21 cellular contexts compared by ENCODE assay signal in the genomic region with DNA sequence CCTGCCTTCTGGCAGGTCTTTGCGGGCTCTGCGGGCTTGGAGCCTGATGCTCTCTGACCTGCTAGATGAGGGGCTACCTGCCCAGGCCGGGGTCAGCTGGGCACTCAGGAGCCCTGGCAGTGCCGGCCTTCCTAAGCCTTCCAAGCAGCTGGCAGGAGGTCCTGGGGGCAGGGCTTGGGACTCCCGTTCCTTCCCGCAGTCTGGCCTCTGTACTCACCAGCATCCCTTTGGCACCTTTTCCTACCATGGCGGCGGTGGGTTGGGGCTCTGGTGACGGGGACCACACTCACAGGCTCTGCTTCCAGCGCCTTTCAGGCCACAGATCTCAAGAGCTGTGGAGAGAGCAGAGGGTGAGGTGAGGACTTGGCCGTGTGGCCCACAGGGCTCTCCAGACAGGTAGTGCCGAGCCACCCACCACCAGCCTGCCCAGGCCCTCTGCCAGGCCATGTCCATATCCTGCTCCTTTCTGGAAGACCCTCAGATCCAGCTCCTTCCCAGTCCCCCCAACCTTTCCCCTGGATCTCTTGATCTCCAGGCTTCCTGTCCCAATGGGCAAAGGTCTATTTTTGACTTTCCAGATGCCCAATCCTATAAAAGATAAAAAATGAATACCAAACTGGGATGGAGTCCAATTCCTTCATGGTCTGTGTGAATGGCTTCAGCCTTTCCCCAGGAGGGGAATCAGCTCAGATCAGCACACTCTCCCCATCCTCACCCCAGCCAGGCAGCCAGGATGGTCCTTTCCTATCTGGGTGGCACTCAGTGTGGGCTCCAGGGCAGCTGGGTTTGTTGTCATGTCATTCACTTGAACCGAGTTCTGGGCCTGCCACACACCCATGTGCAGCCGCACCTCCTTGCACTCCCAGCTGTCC. TPM values are rescaled to one million over a fixed set of nuclear protein-coding genes. Genes with fewer than 3 reads are reported as not detected.
DNase-seq lines count a peak whose midpoint lies in the region; ATAC-seq, FAIRE-seq and TF ChIP-seq lines count a peak whose summit lies in the region.
"Had no signal": no experiment of that assay in that cellular context is flagged by ENCODE, and none has a peak within 500 bp of the region (broad histone marks: within the 10 kb centered on the region; RNA-seq: fewer than 3 reads in every experiment).

No MANE protein-coding gene starts in this region.

- H3K9ac ChIP-seq in Karpas-422 (ENCODE audit: low read length) (peak overlapping the region; percentile 65), mesenchymal stem cell (ENCODE audit: low read length) (no peak overlapping the region)

- H3K4me1 ChIP-seq in A549 (peaks cover 45% of the 10 kb centered on the region), Karpas-422 (ENCODE audit: low read length) (peaks cover 54% of the 10 kb centered on the region), esophagus (ENCODE audit: control insufficient read depth in 2 of 2, insufficient read depth in 2 of 2, low read length in 1 of 2) (peaks cover 9 to 39% of the 10 kb centered on the region in 2 donors), mesenchymal stem cell (ENCODE audit: control insufficient read depth, insufficient read depth, low read depth, low read length) (peaks cover 11% of the 10 kb centered on the region)

- H2AFZ ChIP-seq in Karpas-422 (ENCODE audit: low read length): no peak overlapping the region
- H2AFZ ChIP-seq in mesenchymal stem cell (ENCODE audit: low read depth, low read length): no peak overlapping the region
- H2AFZ ChIP-seq: GM23338 had no signal

- H3K23ac ChIP-seq in mesenchymal stem cell (ENCODE audit: low read length in 2 of 2): no peak overlapping the region

- no peak overlapping the region for H2BK15ac ChIP-seq in mesenchymal stem cell (ENCODE audit: low read depth, poor library complexity, severe bottlenecking)

- H3K27ac ChIP-seq in A549 (peak overlapping the region; percentile 54 to 79), Karpas-422 (ENCODE audit: low read length) (peak overlapping the region; percentile 86), esophagus (ENCODE audit: low read depth in 2 of 2, low read length in 1 of 2) (peak overlapping the region; percentile 65 to 80), mesenchymal stem cell (ENCODE audit: low read length, poor library complexity, severe bottlenecking) (no peak overlapping the region)
- H3K27ac ChIP-seq: heart right ventricle, neutrophil, SJSA1, suprapubic skin, VCaP had no signal

- H3K9me2 ChIP-seq in Karpas-422 (replicated peaks; ENCODE audit: insufficient read depth, low read length): no peaks in the 10 kb centered on the region

- H3K27me3 ChIP-seq in Karpas-422 (ENCODE audit: low read length): no peaks in the 10 kb centered on the region
- no peaks in the 10 kb centered on the region for H3K27me3 ChIP-seq in esophagus (ENCODE audit: control insufficient read depth in 1 of 2, insufficient read depth in 2 of 2, low read length in 2 of 2)
- H3K27me3 ChIP-seq in mesenchymal stem cell (ENCODE audit: control insufficient read depth in 1 of 2, insufficient read depth in 1 of 2, low read length in 2 of 2): no peaks in the 10 kb centered on the region
- H3K27me3 ChIP-seq: heart right ventricle, SJSA1, suprapubic skin had no signal

- TF ChIP-seq POLR2A in A549 (IDR thresholded peaks at IDR 0.05; ENCODE audit: low read length): no peak

- CTCF ChIA-PET in A549 (lab: Yijun Ruan, JAX): interaction anchor here (1.1 to 25.3 kb wide), 3 partner anchors 12 to 22 kb away, joined by 7 to 412 read pairs (median 30); no protein-coding TSS in a partner anchor

- H2BK120ac ChIP-seq in mesenchymal stem cell (ENCODE audit: low read depth, low read length): no peak overlapping the region

- no peak overlapping the region for H3K14ac ChIP-seq in mesenchymal stem cell (ENCODE audit: low read length in 2 of 2)

- peak in 1 of 2 experiments; percentile 21; a peak in 3 of 6 replicates for ATAC-seq in A549
- ATAC-seq in GM19351 (IDR thresholded peaks at IDR 0.05; ENCODE audit: unreplicated experiment): no peak
- ATAC-seq: activated CD8-positive, alpha-beta memory T cell treated with anti-CD3 and anti-CD28 coated beads, Interleukin-2, amount 10 ng/mL, durations not matched to agents 7 days and 5 days; GM23338; heart right ventricle; left lobe of liver had no signal

- no peak for TF ChIP-seq CTCF in A549 (IDR thresholded peaks at IDR 0.05)

- no peaks in the 10 kb centered on the region for H3K79me1 ChIP-seq in mesenchymal stem cell (replicated peaks; ENCODE audit: low read length, poor library complexity, severe bottlenecking)

- no peak for TF ChIP-seq RAD21 in A549 (conservative IDR thresholded peaks at IDR 0.05 in 1 of 2, IDR thresholded peaks at IDR 0.05 in 1 of 2)

- TF ChIP-seq EP300 in A549 (IDR thresholded peaks at IDR 0.05): no peak

- DNase-seq in A549 (ENCODE audit: low read depth in 1 of 2, low spot score in 1 of 2) (no peak), Karpas-422 (no peak), NCI-H446 treated with DMSO at 0.1 percent for 48 hours (lab: John Stamatoyannopoulos, UW) (no peak), mesenchymal stem cell (no peak)
- DNase-seq: ACHN; activated CD4-positive, alpha-beta T cell treated with anti-CD3 and anti-CD28 coated beads, Interleukin-2, amount 10 ng/mL, durations not matched to agents 7 days and 5 days; activated CD8-positive, alpha-beta memory T cell treated with anti-CD3 and anti-CD28 coated beads, Interleukin-2, amount 10 ng/mL, durations not matched to agents 7 days and 5 days; C1 segment of cervical spinal cord; caudate nucleus; dermis blood vessel endothelial cell; heart right ventricle; NCI-H2081 treated with DMSO at 0.1 percent for 48 hours; stimulated activated CD4-positive, alpha-beta T cell treated with anti-CD3 and anti-CD28 coated beads, Interleukin-1b, Interleukin-23, amount 100 ng/mL, for 48 hours had no signal

- FAIRE-seq in A549 (lab: Jason Lieb, UNC): no peak

- H2BK12ac ChIP-seq in mesenchymal stem cell (ENCODE audit: low read length in 2 of 2): no peak overlapping the region

- H3K4ac ChIP-seq in mesenchymal stem cell (ENCODE audit: low read depth in 1 of 2, low read length in 2 of 2): no peak overlapping the region

- H3K36me3 ChIP-seq in Karpas-422 (ENCODE audit: insufficient read depth, low read length): no peaks in the 10 kb centered on the region
- peaks cover 0 to 11% of the 10 kb centered on the region in 2 donors for H3K36me3 ChIP-seq in esophagus (ENCODE audit: control insufficient read depth in 2 of 2, insufficient read depth in 2 of 2, low read length in 1 of 2)
- H3K36me3 ChIP-seq in mesenchymal stem cell (ENCODE audit: control insufficient read depth in 1 of 2, insufficient read depth in 2 of 2, low read depth in 1 of 2, low read length in 2 of 2): peaks cover 0 to 48% of the 10 kb centered on the region in 2 experiments
- H3K36me3 ChIP-seq: heart right ventricle, neutrophil, SJSA1, suprapubic skin had no signal

- H3K18ac ChIP-seq in mesenchymal stem cell (ENCODE audit: low read depth in 1 of 2, low read length in 2 of 2): no peak overlapping the region

- H3K9me3 ChIP-seq in A549 (no peaks in the 10 kb centered on the region), Karpas-422 (ENCODE audit: low read length) (no peaks in the 10 kb centered on the region), esophagus (ENCODE audit: control insufficient read depth in 2 of 2, insufficient read depth in 1 of 2, low read depth in 1 of 2, low read length in 1 of 2) (no peaks in the 10 kb centered on the region), mesenchymal stem cell (ENCODE audit: control insufficient read depth, low read length) (no peaks in the 10 kb centered on the region)
- H3K9me3 ChIP-seq: heart right ventricle, neutrophil, SJSA1, suprapubic skin had no signal

- H2AK5ac ChIP-seq in mesenchymal stem cell (ENCODE audit: low read length, severe bottlenecking): no peak overlapping the region

- no peak overlapping the region for H4K8ac ChIP-seq in mesenchymal stem cell (ENCODE audit: low read length)

- H2BK5ac ChIP-seq in mesenchymal stem cell (ENCODE audit: low read depth, low read length, poor library complexity, severe bottlenecking): no peak overlapping the region

- peak overlapping the region; percentile 81 for H3K4me2 ChIP-seq in A549
- peak overlapping the region; percentile 74 for H3K4me2 ChIP-seq in Karpas-422 (ENCODE audit: low read depth, low read length, poor library complexity, severe bottlenecking)
- H3K4me2 ChIP-seq in mesenchymal stem cell (ENCODE audit: low read length, poor library complexity, severe bottlenecking): no peak overlapping the region
- H3K4me2 ChIP-seq: GM23338 had no signal

- no peak overlapping the region for H4K91ac ChIP-seq in mesenchymal stem cell (ENCODE audit: low read length)

- no peaks in the 10 kb centered on the region for H4K20me1 ChIP-seq in Karpas-422 (ENCODE audit: insufficient read depth, low read depth, low read length)

- POLR2A ChIA-PET in A549 (lab: Yijun Ruan, JAX): no interaction called here

- H3K79me2 ChIP-seq in Karpas-422 (ENCODE audit: low read length): no peaks in the 10 kb centered on the region

- 72% methylated on average over 12 of the region's 14 CpGs for WGBS in A549 (ENCODE audit: missing lambda C conversion rate)
- WGBS in esophagus, 2 donors: 83 to 88% methylated on average over 14 of the region's 14 CpGs
- WGBS in mesenchymal stem cell: 93% methylated on average over 14 of the region's 14 CpGs

- H3K4me3 ChIP-seq in A549 (no peak overlapping the region), Karpas-422 (ENCODE audit: low read length) (peak overlapping the region; percentile 51), esophagus (ENCODE audit: low read depth in 1 of 2, low read length in 2 of 2) (no peak overlapping the region), mesenchymal stem cell (ENCODE audit: insufficient read depth in 1 of 2, low read depth in 1 of 2, low read length in 2 of 2) (no peak overlapping the region)
- H3K4me3 ChIP-seq: GM23338, heart right ventricle, SJSA1, suprapubic skin had no signal

RNA-seq across cellular contexts. Expression of a gene that starts 7.0 kb away (rescaled TPM):
- polyA plus RNA-seq in A549 (2011; rRNA removed) (9.0 and 10.5 TPM in 2 replicates), A549 (2017; fragmentation: RNase III; extraction: RNeasy Plus Mini Kit Qiagen cat#74134 plus additional on column Dnase treatment) (11.1 to 17.7 TPM (median 17.3 TPM) in 3 replicates), esophagus (10 to 100 TPM; 13.8 to 22.8 TPM)
- 6.4 and 8.3 TPM in 2 replicates for polyA plus RNA-seq in A549 (2012; cell fraction: cytosol; rRNA removed)
- polyA plus RNA-seq in A549 (2012; cell fraction: nucleus; rRNA removed): 15.9 and 22.1 TPM in 2 replicates
- polyA minus RNA-seq in A549 (2011; rRNA and poly(A)+ RNA removed): 22.0 and 24.1 TPM in 2 replicates
- total RNA-seq in Karpas-422 (2014; rRNA removed; shearing (Covaris generic); ENCODE audit: low replicate concordance): 7.0 and 7.9 TPM in 2 replicates
- 18.3 TPM for polyA plus RNA-seq in mesenchymal stem cell (2013, experiment 1 of 2)
- 17.6 TPM for polyA plus RNA-seq in mesenchymal stem cell (2013, experiment 2 of 2)
- total RNA-seq: dermis blood vessel endothelial cell had no signal

RNA-seq across cellular contexts. Expression of a gene that starts 32.9 kb away (rescaled TPM):
- polyA plus RNA-seq in A549 (2011; rRNA removed) (2.0 and 2.9 TPM in 2 replicates), A549 (2017; fragmentation: RNase III; extraction: RNeasy Plus Mini Kit Qiagen cat#74134 plus additional on column Dnase treatment) (9.3 to 12.5 TPM (median 10.2 TPM) in 3 replicates), esophagus (1 to 10 TPM; 4.0 to 7.5 TPM)
- polyA plus RNA-seq in A549 (2012; cell fraction: cytosol; rRNA removed): 3.5 and 5.4 TPM in 2 replicates
- polyA plus RNA-seq in A549 (2012; cell fraction: nucleus; rRNA removed): 12.0 and 17.8 TPM in 2 replicates
- 2.0 and 2.4 TPM in 2 replicates for polyA minus RNA-seq in A549 (2011; rRNA and poly(A)+ RNA removed)
- total RNA-seq in Karpas-422 (2014; rRNA removed; shearing (Covaris generic); ENCODE audit: low replicate concordance): 28.1 and 34.7 TPM in 2 replicates
- polyA plus RNA-seq in mesenchymal stem cell (2013, experiment 1 of 2): 2.9 TPM
- polyA plus RNA-seq in mesenchymal stem cell (2013, experiment 2 of 2): 3.2 TPM

RNA-seq across cellular contexts. Expression of a gene that starts 45.3 kb away (rescaled TPM):
- polyA plus RNA-seq in A549 (2011; rRNA removed) (19.0 and 21.2 TPM in 2 replicates), A549 (2017; fragmentation: RNase III; extraction: RNeasy Plus Mini Kit Qiagen cat#74134 plus additional on column Dnase treatment) (35.8 to 36.4 TPM (median 36.0 TPM) in 3 replicates), esophagus (10 to 100 TPM; 22.7 to 30.6 TPM)
- polyA plus RNA-seq in A549 (2012; cell fraction: cytosol; rRNA removed): 35.2 and 58.6 TPM in 2 replicates
- polyA plus RNA-seq in A549 (2012; cell fraction: nucleus; rRNA removed): 49.6 and 74.1 TPM in 2 replicates
- polyA minus RNA-seq in A549 (2011; rRNA and poly(A)+ RNA removed): 30.4 and 32.3 TPM in 2 replicates
- total RNA-seq in Karpas-422 (2014; rRNA removed; shearing (Covaris generic); ENCODE audit: low replicate concordance): 42.9 and 68.7 TPM in 2 replicates
- 37.4 TPM for polyA plus RNA-seq in mesenchymal stem cell (2013, experiment 1 of 2)
- polyA plus RNA-seq in mesenchymal stem cell (2013, experiment 2 of 2): 35.8 TPM

RNA-seq across cellular contexts. Expression of a gene that starts 49.5 kb away (rescaled TPM):
- 97.0 and 104 TPM in 2 replicates for polyA plus RNA-seq in A549 (2011; rRNA removed)
- polyA plus RNA-seq in A549 (2012; cell fraction: cytosol; rRNA removed): 172 and 181 TPM in 2 replicates
- 119 and 130 TPM in 2 replicates for polyA plus RNA-seq in A549 (2012; cell fraction: nucleus; rRNA removed)
- 91.0 to 101 TPM (median 91.2 TPM) in 3 replicates for polyA plus RNA-seq in A549 (2017; fragmentation: RNase III; extraction: RNeasy Plus Mini Kit Qiagen cat#74134 plus additional on column Dnase treatment)
- polyA minus RNA-seq in A549 (2011; rRNA and poly(A)+ RNA removed): 70.2 and 72.6 TPM in 2 replicates
- 386 and 447 TPM in 2 replicates for total RNA-seq in Karpas-422 (2014; rRNA removed; shearing (Covaris generic); ENCODE audit: low replicate concordance)
- 100 to 1,000 TPM in 1 of 2 donors, 10 to 100 TPM in 1; 66.1 to 124 TPM for polyA plus RNA-seq in esophagus
- polyA plus RNA-seq in mesenchymal stem cell (2013, experiment 1 of 2): 60.5 TPM
- 64.4 TPM for polyA plus RNA-seq in mesenchymal stem cell (2013, experiment 2 of 2)

RNA-seq across cellular contexts. Expression of a gene that starts 54.5 kb away (rescaled TPM):
- polyA plus RNA-seq in A549 (2011; rRNA removed) (41.7 and 43.5 TPM in 2 replicates), A549 (2017; fragmentation: RNase III; extraction: RNeasy Plus Mini Kit Qiagen cat#74134 plus additional on column Dnase treatment) (35.0 to 42.4 TPM (median 38.8 TPM) in 3 replicates), esophagus (10 to 100 TPM; 14.2 to 17.9 TPM)
- 57.1 and 68.4 TPM in 2 replicates for polyA plus RNA-seq in A549 (2012; cell fraction: cytosol; rRNA removed)
- polyA plus RNA-seq in A549 (2012; cell fraction: nucleus; rRNA removed): 170 and 171 TPM in 2 replicates
- polyA minus RNA-seq in A549 (2011; rRNA and poly(A)+ RNA removed): 69.6 and 71.1 TPM in 2 replicates
- total RNA-seq in Karpas-422 (2014; rRNA removed; shearing (Covaris generic); ENCODE audit: low replicate concordance): 42.2 and 44.4 TPM in 2 replicates
- 8.8 TPM for polyA plus RNA-seq in mesenchymal stem cell (2013, experiment 1 of 2)
- polyA plus RNA-seq in mesenchymal stem cell (2013, experiment 2 of 2): 9.0 TPM
